18 cellular contexts compared by ENCODE assay signal in genomic region chr17:65678534-65678933, GRCh38.
DNase-seq lines count a peak whose midpoint lies in the region; ATAC-seq, FAIRE-seq and TF ChIP-seq lines count a peak whose summit lies in the region.
"Had no signal": no experiment of that assay in that cellular context is flagged by ENCODE, and none has a peak within 500 bp of the region (broad histone marks: within the 10 kb centered on the region; RNA-seq: fewer than 3 reads in every experiment).

No MANE protein-coding gene starts in this region.

- H3K36me3 ChIP-seq in lower lobe of right lung: no peaks in the 10 kb centered on the region
- H3K36me3 ChIP-seq in upper lobe of right lung: no peaks in the 10 kb centered on the region
- H3K36me3 ChIP-seq: colonic mucosa, stomach, vagina had no signal

- H3K4me1 ChIP-seq in lower lobe of right lung (peaks cover 11% of the 10 kb centered on the region), upper lobe of right lung (peaks cover 12% of the 10 kb centered on the region)
- H3K4me1 ChIP-seq: colonic mucosa, vagina had no signal

- no peaks in the 10 kb centered on the region for H3K9me3 ChIP-seq in lower lobe of right lung
- H3K9me3 ChIP-seq in upper lobe of right lung: no peaks in the 10 kb centered on the region
- H3K9me3 ChIP-seq: colonic mucosa, stomach, vagina had no signal

- FAIRE-seq in RCC 7860 (lab: Jason Lieb, UNC): no peak

- H3K27me3 ChIP-seq in lower lobe of right lung (ENCODE audit: low read depth) (no peaks in the 10 kb centered on the region), upper lobe of right lung (no peaks in the 10 kb centered on the region)
- H3K27me3 ChIP-seq: colonic mucosa, stomach, vagina had no signal

- peak; percentile 18 for DNase-seq in NCI-H82 (lab: John Stamatoyannopoulos, UW)
- no peak for DNase-seq in NCI-H82 treated with DMSO at 0.1 percent for 48 hours (lab: John Stamatoyannopoulos, UW; ENCODE audit: unreplicated experiment)
- no peak for DNase-seq in lower lobe of right lung
- no peak for DNase-seq in upper lobe of right lung
- no peak for DNase-seq in RCC 7860 (ENCODE audit: low spot score)
- DNase-seq: activated effector memory CD4-positive, alpha-beta T cell treated with Interleukin-2 at 50 U/mL for 16 hours; aorta; colonic mucosa; natural killer cell; NCI-H1694 treated with DMSO at 0.1 percent for 48 hours; NCI-H446 treated with DMSO at 0.1 percent for 48 hours; stomach had no signal

- peak; percentile 47 to 48 for ATAC-seq in lower lobe of right lung
- no peak for ATAC-seq in upper lobe of right lung
- no peak for ATAC-seq in GM19463 (IDR thresholded peaks at IDR 0.05; ENCODE audit: unreplicated experiment)
- ATAC-seq in GM19395 (IDR thresholded peaks at IDR 0.05; ENCODE audit: unreplicated experiment): no peak
- ATAC-seq: activated CD4-positive, CD25-positive, alpha-beta regulatory T cell treated with anti-CD3 and anti-CD28 coated beads, Interleukin-2, amount 50 U/mL, for 24 hours; HCT116; natural killer cell had no signal

- TF ChIP-seq CTCF in lower lobe of right lung (IDR thresholded peaks at IDR 0.05): no peak
- no peak for TF ChIP-seq CTCF in upper lobe of right lung (IDR thresholded peaks at IDR 0.05)

- intact Hi-C loops in lower lobe of right lung (cut with DNase I): no loop called here
- intact Hi-C loops in upper lobe of right lung (cut with DNase I): no loop called here

- peak overlapping the region; percentile 42 for H3K27ac ChIP-seq in angular gyrus (ENCODE audit: low read depth, low read length)
- H3K27ac ChIP-seq in lower lobe of right lung: peak overlapping the region; percentile 50
- H3K27ac ChIP-seq in upper lobe of right lung: peak overlapping the region; percentile 38
- H3K27ac ChIP-seq: colonic mucosa, stomach, vagina had no signal

- H3K4me3 ChIP-seq in lower lobe of right lung (no peak overlapping the region), upper lobe of right lung (peak overlapping the region; percentile 2)
- H3K4me3 ChIP-seq: colonic mucosa, stomach, vagina had no signal

Comparison
In these comparisons a context has a peak if more than half of its experiments do, and no peak if none do; other contexts are left out.
1. ATAC-seq: peak in lower lobe of right lung (2 of 2); none in upper lobe of right lung (single experiment), GM19463 (single experiment) and GM19395 (single experiment).
2. Peak in every context shown above with its lines, with median percentiles within 50 percentile points of each other: H3K27ac ChIP-seq.